28 cellular contexts compared by ENCODE assay signal in genomic region chr5:73469878-73470277, GRCh38. TPM values are rescaled to one million over a fixed set of nuclear protein-coding genes. Genes with fewer than 3 reads are reported as not detected.
"Had no signal": no experiment of that assay in that cellular context is flagged by ENCODE, and none has a peak within 500 bp of the region (broad histone marks: within the 10 kb centered on the region; RNA-seq: fewer than 3 reads in every experiment).

No MANE protein-coding gene starts in this region.

- H3K27me3 ChIP-seq: stomach, suprapubic skin, testis, thyroid gland, tibial artery, tibial nerve, upper lobe of left lung, upper lobe of right lung, uterus, vagina had no signal

- H3K27ac ChIP-seq: stomach, suprapubic skin, testis, thoracic aorta, thyroid gland, tibial artery, tibial nerve, transverse colon, upper lobe of left lung, upper lobe of right lung, uterus, vagina had no signal

- H3K4me3 ChIP-seq: stomach, suprapubic skin, testis, thoracic aorta, thyroid gland, tibial artery, tibial nerve, transverse colon, upper lobe of left lung, upper lobe of right lung, uterus, vagina had no signal

- H3K36me3 ChIP-seq: stomach, suprapubic skin, thoracic aorta, thyroid gland, tibial artery, tibial nerve, transverse colon, upper lobe of left lung, upper lobe of right lung, uterus, vagina had no signal

- ATAC-seq: stimulated activated effector memory CD8-positive, alpha-beta T cell treated with anti-CD3 and anti-CD28 coated beads, Interleukin-12 subunit alpha, Interleukin-12 subunit beta, amount 100 ng/mL, for 72 hours; stimulated activated memory B cell treated with anti-CD40 and anti-IgM and Interleukin-4, amounts not matched to agents 10 μg/mL and 1 μg/mL and 100 μg/mL, for 72 hours; stimulated activated naive B cell treated with anti-CD40 and anti-IgM and Interleukin-4, amounts not matched to agents 10 μg/mL and 1 μg/mL and 100 μg/mL, for 72 hours; stimulated activated naive CD8-positive, alpha-beta T cell treated with anti-CD3 and anti-CD28 coated beads, Interleukin-15, amount 100 ng/mL, for 72 hours; stimulated activated naive CD8-positive, alpha-beta T cell treated with anti-CD3 and anti-CD28 coated beads, Interleukin-15, Interleukin-2, amounts not matched to agents 100 U/mL and 50 U/mL, for 24 hours; upper lobe of right lung had no signal

- H3K4me1 Mint-ChIP-seq: stimulated activated effector memory CD8-positive, alpha-beta T cell treated with anti-CD3 and anti-CD28 coated beads, Interleukin-12 subunit alpha, Interleukin-12 subunit beta, amount 100 ng/mL, for 72 hours; stimulated activated memory B cell treated with anti-CD40 and anti-IgM and Interleukin-4, amounts not matched to agents 10 μg/mL and 1 μg/mL and 100 μg/mL, for 72 hours; stimulated activated naive B cell treated with anti-CD40 and anti-IgM and Interleukin-4, amounts not matched to agents 10 μg/mL and 1 μg/mL and 100 μg/mL, for 72 hours; stimulated activated naive CD8-positive, alpha-beta T cell treated with anti-CD3 and anti-CD28 coated beads, Interleukin-15, amount 100 ng/mL, for 72 hours had no signal

- H3K27ac Mint-ChIP-seq: stimulated activated effector memory CD8-positive, alpha-beta T cell treated with anti-CD3 and anti-CD28 coated beads, Interleukin-12 subunit alpha, Interleukin-12 subunit beta, amount 100 ng/mL, for 72 hours; stimulated activated memory B cell treated with anti-CD40 and anti-IgM and Interleukin-4, amounts not matched to agents 10 μg/mL and 1 μg/mL and 100 μg/mL, for 72 hours; stimulated activated naive B cell treated with anti-CD40 and anti-IgM and Interleukin-4, amounts not matched to agents 10 μg/mL and 1 μg/mL and 100 μg/mL, for 72 hours; stimulated activated naive CD8-positive, alpha-beta T cell treated with anti-CD3 and anti-CD28 coated beads, Interleukin-15, amount 100 ng/mL, for 72 hours; stimulated activated naive CD8-positive, alpha-beta T cell treated with anti-CD3 and anti-CD28 coated beads, Interleukin-15, Interleukin-2, amounts not matched to agents 100 ng/mL and 50 ng/mL, for 24 hours; type B pancreatic cell had no signal

- H3K4me3 Mint-ChIP-seq: stimulated activated effector memory CD8-positive, alpha-beta T cell treated with anti-CD3 and anti-CD28 coated beads, Interleukin-12 subunit alpha, Interleukin-12 subunit beta, amount 100 ng/mL, for 72 hours; stimulated activated memory B cell treated with anti-CD40 and anti-IgM and Interleukin-4, amounts not matched to agents 10 μg/mL and 1 μg/mL and 100 μg/mL, for 72 hours; stimulated activated naive B cell treated with anti-CD40 and anti-IgM and Interleukin-4, amounts not matched to agents 10 μg/mL and 1 μg/mL and 100 μg/mL, for 72 hours; stimulated activated naive CD8-positive, alpha-beta T cell treated with anti-CD3 and anti-CD28 coated beads, Interleukin-15, amount 100 ng/mL, for 72 hours; stimulated activated naive CD8-positive, alpha-beta T cell treated with anti-CD3 and anti-CD28 coated beads, Interleukin-15, Interleukin-2, amounts not matched to agents 100 ng/mL and 50 ng/mL, for 24 hours; type B pancreatic cell had no signal

- H3K9me3 Mint-ChIP-seq: stimulated activated effector memory CD8-positive, alpha-beta T cell treated with anti-CD3 and anti-CD28 coated beads, Interleukin-12 subunit alpha, Interleukin-12 subunit beta, amount 100 ng/mL, for 72 hours; stimulated activated naive B cell treated with anti-CD40 and anti-IgM and Interleukin-4, amounts not matched to agents 10 μg/mL and 1 μg/mL and 100 μg/mL, for 72 hours; stimulated activated naive CD8-positive, alpha-beta T cell treated with anti-CD3 and anti-CD28 coated beads, Interleukin-15, Interleukin-2, amounts not matched to agents 100 ng/mL and 50 ng/mL, for 24 hours; type B pancreatic cell had no signal

- DNase-seq: stimulated activated CD4-positive, alpha-beta T cell treated with anti-CD3 and anti-CD28 coated beads, Interleukin-2, amount 100 ng/mL, for 48 hours; stimulated activated CD4-positive, alpha-beta T cell treated with anti-CD3 and anti-CD28 coated beads, Interleukin-4, amount 100 ng/mL, for 1 hour; stimulated activated CD4-positive, alpha-beta T cell treated with anti-CD3 and anti-CD28 coated beads, Interleukin-4, amount 100 ng/mL, for 24 hours; stimulated activated CD4-positive, alpha-beta T cell treated with anti-CD3 and anti-CD28 coated beads, Interleukin-4, amount 100 ng/mL, for 4 hours; stimulated activated CD8-positive, alpha-beta memory T cell treated with anti-CD3 and anti-CD28 coated beads, Interleukin-4, amount 100 ng/mL, for 48 hours; stimulated activated naive B cell treated with anti-CD40 and anti-IgM and Interleukin-4, amounts not matched to agents 10 μg/mL and 1 μg/mL and 100 μg/mL, for 72 hours; stimulated activated naive CD4-positive, alpha-beta T cell; stimulated activated naive CD4-positive, alpha-beta T cell treated with Interleukin-2 at 50 U/mL for 16 hours; stimulated activated naive CD8-positive, alpha-beta T cell treated with anti-CD3 and anti-CD28 coated beads, Interleukin-15, amount 100 ng/mL, for 72 hours; stimulated activated naive CD8-positive, alpha-beta T cell treated with anti-CD3 and anti-CD28 coated beads, Interleukin-15, Interleukin-2, amounts not matched to agents 100 U/mL and 50 U/mL, for 24 hours; stomach; substantia nigra; testis; thyroid gland; tibial artery; transverse colon; trophoblast cell; upper lobe of left lung; upper lobe of right lung; uterus had no signal

- H3K4me1 ChIP-seq: stomach, suprapubic skin, testis, thyroid gland, tibial artery, tibial nerve, transverse colon, upper lobe of left lung, upper lobe of right lung, uterus, vagina had no signal

- H3K36me3 Mint-ChIP-seq: stimulated activated effector memory CD8-positive, alpha-beta T cell treated with anti-CD3 and anti-CD28 coated beads, Interleukin-12 subunit alpha, Interleukin-12 subunit beta, amount 100 ng/mL, for 72 hours; stimulated activated memory B cell treated with anti-CD40 and anti-IgM and Interleukin-4, amounts not matched to agents 10 μg/mL and 1 μg/mL and 100 μg/mL, for 72 hours; stimulated activated naive B cell treated with anti-CD40 and anti-IgM and Interleukin-4, amounts not matched to agents 10 μg/mL and 1 μg/mL and 100 μg/mL, for 72 hours had no signal

- H3K9me3 ChIP-seq: stomach, suprapubic skin, testis, thoracic aorta, thyroid gland, tibial artery, tibial nerve, transverse colon, upper lobe of left lung, upper lobe of right lung, uterus, vagina had no signal

RNA-seq across cellular contexts. Expression of gene FOXD1, which starts 21.3 kb away (rescaled TPM):
- total RNA-seq: transverse colon, vagina had no signal
